Comparison of ENCODE assay signal across 1 cellular context in genomic region chr21:41894922-41895557, GRCh38.
A peak's percentile ranks its signal among the peaks of the same experiment; 100 is the strongest.
TF ChIP-seq lines count a peak whose summit lies in the region.

No MANE protein-coding gene starts in this region.

TF ChIP-seq in K562, 482 proteins besides CTCF, POLR2A, EP300 and RAD21 (continued from another document and continues in another):
- TF ChIP-seq, protein P1, sequence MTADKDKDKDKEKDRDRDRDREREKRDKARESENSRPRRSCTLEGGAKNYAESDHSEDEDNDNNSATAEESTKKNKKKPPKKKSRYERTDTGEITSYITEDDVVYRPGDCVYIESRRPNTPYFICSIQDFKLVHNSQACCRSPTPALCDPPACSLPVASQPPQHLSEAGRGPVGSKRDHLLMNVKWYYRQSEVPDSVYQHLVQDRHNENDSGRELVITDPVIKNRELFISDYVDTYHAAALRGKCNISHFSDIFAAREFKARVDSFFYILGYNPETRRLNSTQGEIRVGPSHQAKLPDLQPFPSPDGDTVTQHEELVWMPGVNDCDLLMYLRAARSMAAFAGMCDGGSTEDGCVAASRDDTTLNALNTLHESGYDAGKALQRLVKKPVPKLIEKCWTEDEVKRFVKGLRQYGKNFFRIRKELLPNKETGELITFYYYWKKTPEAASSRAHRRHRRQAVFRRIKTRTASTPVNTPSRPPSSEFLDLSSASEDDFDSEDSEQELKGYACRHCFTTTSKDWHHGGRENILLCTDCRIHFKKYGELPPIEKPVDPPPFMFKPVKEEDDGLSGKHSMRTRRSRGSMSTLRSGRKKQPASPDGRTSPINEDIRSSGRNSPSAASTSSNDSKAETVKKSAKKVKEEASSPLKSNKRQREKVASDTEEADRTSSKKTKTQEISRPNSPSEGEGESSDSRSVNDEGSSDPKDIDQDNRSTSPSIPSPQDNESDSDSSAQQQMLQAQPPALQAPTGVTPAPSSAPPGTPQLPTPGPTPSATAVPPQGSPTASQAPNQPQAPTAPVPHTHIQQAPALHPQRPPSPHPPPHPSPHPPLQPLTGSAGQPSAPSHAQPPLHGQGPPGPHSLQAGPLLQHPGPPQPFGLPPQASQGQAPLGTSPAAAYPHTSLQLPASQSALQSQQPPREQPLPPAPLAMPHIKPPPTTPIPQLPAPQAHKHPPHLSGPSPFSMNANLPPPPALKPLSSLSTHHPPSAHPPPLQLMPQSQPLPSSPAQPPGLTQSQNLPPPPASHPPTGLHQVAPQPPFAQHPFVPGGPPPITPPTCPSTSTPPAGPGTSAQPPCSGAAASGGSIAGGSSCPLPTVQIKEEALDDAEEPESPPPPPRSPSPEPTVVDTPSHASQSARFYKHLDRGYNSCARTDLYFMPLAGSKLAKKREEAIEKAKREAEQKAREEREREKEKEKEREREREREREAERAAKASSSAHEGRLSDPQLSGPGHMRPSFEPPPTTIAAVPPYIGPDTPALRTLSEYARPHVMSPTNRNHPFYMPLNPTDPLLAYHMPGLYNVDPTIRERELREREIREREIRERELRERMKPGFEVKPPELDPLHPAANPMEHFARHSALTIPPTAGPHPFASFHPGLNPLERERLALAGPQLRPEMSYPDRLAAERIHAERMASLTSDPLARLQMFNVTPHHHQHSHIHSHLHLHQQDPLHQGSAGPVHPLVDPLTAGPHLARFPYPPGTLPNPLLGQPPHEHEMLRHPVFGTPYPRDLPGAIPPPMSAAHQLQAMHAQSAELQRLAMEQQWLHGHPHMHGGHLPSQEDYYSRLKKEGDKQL (CRISPR knock-in tag; IDR thresholded peaks at IDR 0.05; ENCODE audit: borderline replicate concordance), result no peak
- TF ChIP-seq, protein P2, sequence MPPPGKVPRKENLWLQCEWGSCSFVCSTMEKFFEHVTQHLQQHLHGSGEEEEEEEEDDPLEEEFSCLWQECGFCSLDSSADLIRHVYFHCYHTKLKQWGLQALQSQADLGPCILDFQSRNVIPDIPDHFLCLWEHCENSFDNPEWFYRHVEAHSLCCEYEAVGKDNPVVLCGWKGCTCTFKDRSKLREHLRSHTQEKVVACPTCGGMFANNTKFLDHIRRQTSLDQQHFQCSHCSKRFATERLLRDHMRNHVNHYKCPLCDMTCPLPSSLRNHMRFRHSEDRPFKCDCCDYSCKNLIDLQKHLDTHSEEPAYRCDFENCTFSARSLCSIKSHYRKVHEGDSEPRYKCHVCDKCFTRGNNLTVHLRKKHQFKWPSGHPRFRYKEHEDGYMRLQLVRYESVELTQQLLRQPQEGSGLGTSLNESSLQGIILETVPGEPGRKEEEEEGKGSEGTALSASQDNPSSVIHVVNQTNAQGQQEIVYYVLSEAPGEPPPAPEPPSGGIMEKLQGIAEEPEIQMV (tag; conservative IDR thresholded peaks at IDR 0.05; ENCODE audit: low read depth), result no peak
- TF ChIP-seq ZKSCAN8 (CRISPR knock-in tag; IDR thresholded peaks at IDR 0.05), result no peak
- TF ChIP-seq EZH2 (IDR thresholded peaks at IDR 0.05; ENCODE audit: borderline replicate concordance, low read depth, low read length), result no peak
- no peak for TF ChIP-seq FOS (IDR thresholded peaks at IDR 0.05; ENCODE audit: extremely low read depth, insufficient read length)
- no peak for TF ChIP-seq FOXP1 (CRISPR knock-in tag; IDR thresholded peaks at IDR 0.05)
- no peak for TF ChIP-seq HMG20B (CRISPR knock-in tag; IDR thresholded peaks at IDR 0.05)
- TF ChIP-seq, protein P3, sequence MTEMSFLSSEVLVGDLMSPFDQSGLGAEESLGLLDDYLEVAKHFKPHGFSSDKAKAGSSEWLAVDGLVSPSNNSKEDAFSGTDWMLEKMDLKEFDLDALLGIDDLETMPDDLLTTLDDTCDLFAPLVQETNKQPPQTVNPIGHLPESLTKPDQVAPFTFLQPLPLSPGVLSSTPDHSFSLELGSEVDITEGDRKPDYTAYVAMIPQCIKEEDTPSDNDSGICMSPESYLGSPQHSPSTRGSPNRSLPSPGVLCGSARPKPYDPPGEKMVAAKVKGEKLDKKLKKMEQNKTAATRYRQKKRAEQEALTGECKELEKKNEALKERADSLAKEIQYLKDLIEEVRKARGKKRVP (CRISPR knock-in tag; IDR thresholded peaks at IDR 0.05), result peak; percentile 70
- no peak for TF ChIP-seq ZNF174 (CRISPR knock-in tag; IDR thresholded peaks at IDR 0.05)
- TF ChIP-seq TBL1XR1 (IDR thresholded peaks at IDR 0.05; ENCODE audit: low read length in 2 of 2), result peak; percentile 80 to 88; a peak in 3 of 4 replicates
- peak; percentile 80; the same call in 1 of the 2 replicates for TF ChIP-seq ZNF766 (CRISPR knock-in tag; conservative IDR thresholded peaks at IDR 0.05)
- TF ChIP-seq ZNF324 (CRISPR knock-in tag; IDR thresholded peaks at IDR 0.05), result no peak
- no peak for TF ChIP-seq CSDE1 (IDR thresholded peaks at IDR 0.05)
- TF ChIP-seq MTA3 (IDR thresholded peaks at IDR 0.05; ENCODE audit: borderline replicate concordance), result peak; percentile 31; the same call in 1 of the 2 replicates
- peak; percentile 90 for TF ChIP-seq SPI1 (IDR thresholded peaks at IDR 0.05; ENCODE audit: borderline replicate concordance, low read depth, low read length)
- peak; percentile 89 for TF ChIP-seq MEIS2 (IDR thresholded peaks at IDR 0.05; ENCODE audit: partially characterized antibody)
- TF ChIP-seq TEAD4 (IDR thresholded peaks at IDR 0.05; ENCODE audit: low read length), result peak; percentile 94
- no peak for TF ChIP-seq TEAD4 (CRISPR knock-in tag; IDR thresholded peaks at IDR 0.05; ENCODE audit: borderline replicate concordance)
- no peak for TF ChIP-seq ESRRB (CRISPR knock-in tag; IDR thresholded peaks at IDR 0.05; ENCODE audit: borderline replicate concordance)
- peak in 1 of 2 experiments; percentile 66; a peak in 2 of 4 replicates for TF ChIP-seq ZNF639 (CRISPR knock-in tag; conservative IDR thresholded peaks at IDR 0.05 in 1 of 2, IDR thresholded peaks at IDR 0.05 in 1 of 2)
- no peak for TF ChIP-seq ZFP30 (CRISPR knock-in tag; IDR thresholded peaks at IDR 0.05; ENCODE audit: borderline replicate concordance)
- TF ChIP-seq, protein P4, sequence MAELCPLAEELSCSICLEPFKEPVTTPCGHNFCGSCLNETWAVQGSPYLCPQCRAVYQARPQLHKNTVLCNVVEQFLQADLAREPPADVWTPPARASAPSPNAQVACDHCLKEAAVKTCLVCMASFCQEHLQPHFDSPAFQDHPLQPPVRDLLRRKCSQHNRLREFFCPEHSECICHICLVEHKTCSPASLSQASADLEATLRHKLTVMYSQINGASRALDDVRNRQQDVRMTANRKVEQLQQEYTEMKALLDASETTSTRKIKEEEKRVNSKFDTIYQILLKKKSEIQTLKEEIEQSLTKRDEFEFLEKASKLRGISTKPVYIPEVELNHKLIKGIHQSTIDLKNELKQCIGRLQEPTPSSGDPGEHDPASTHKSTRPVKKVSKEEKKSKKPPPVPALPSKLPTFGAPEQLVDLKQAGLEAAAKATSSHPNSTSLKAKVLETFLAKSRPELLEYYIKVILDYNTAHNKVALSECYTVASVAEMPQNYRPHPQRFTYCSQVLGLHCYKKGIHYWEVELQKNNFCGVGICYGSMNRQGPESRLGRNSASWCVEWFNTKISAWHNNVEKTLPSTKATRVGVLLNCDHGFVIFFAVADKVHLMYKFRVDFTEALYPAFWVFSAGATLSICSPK (IDR thresholded peaks at IDR 0.05; ENCODE audit: borderline replicate concordance), result no peak
- no peak for TF ChIP-seq ZNF586 (CRISPR knock-in tag; conservative IDR thresholded peaks at IDR 0.05)
- 0 out of 2 replicates have a peak, but pooled peaks have one; percentile 20 for TF ChIP-seq ZBTB17 (CRISPR knock-in tag; IDR thresholded peaks at IDR 0.05)
- TF ChIP-seq KDM1A (IDR thresholded peaks at IDR 0.05), result peak; percentile 92 to 93
- no peak for TF ChIP-seq NR2C2 (CRISPR knock-in tag; IDR thresholded peaks at IDR 0.05)
- TF ChIP-seq NR2C2 (tag; IDR thresholded peaks at IDR 0.05), result peak; percentile 76; the same call in 1 of the 2 replicates
- TF ChIP-seq PKNOX1 (IDR thresholded peaks at IDR 0.05), result peak; percentile 96
- TF ChIP-seq NBN (IDR thresholded peaks at IDR 0.05; ENCODE audit: low read depth), result peak; percentile 45; the same call in 1 of the 2 replicates
- no peak for TF ChIP-seq FOXJ2 (tag; IDR thresholded peaks at IDR 0.05)
- peak; percentile 54 to 89; a peak in 3 of 4 replicates for TF ChIP-seq RCOR1 (IDR thresholded peaks at IDR 0.05; ENCODE audit: borderline replicate concordance in 1 of 2, low read depth in 2 of 2, low read length in 2 of 2)
- 0 out of 2 replicates have a peak, but pooled peaks have one; percentile 27 for TF ChIP-seq ZBTB7A (IDR thresholded peaks at IDR 0.05; ENCODE audit: borderline replicate concordance, control insufficient read depth, low read depth, low read length)
- no peak for TF ChIP-seq HNRNPK (IDR thresholded peaks at IDR 0.05; ENCODE audit: low read depth, low read length, poor library complexity, severe bottlenecking)
- TF ChIP-seq KDM2B (CRISPR knock-in tag; IDR thresholded peaks at IDR 0.05), result no peak
- TF ChIP-seq LCOR (CRISPR knock-in tag; IDR thresholded peaks at IDR 0.05), result peak; percentile 76; the same call in 1 of the 2 replicates
- TF ChIP-seq ZFP1 (CRISPR knock-in tag; IDR thresholded peaks at IDR 0.05), result no peak
- TF ChIP-seq ZEB2 (IDR thresholded peaks at IDR 0.05), result peak; percentile 22; the same call in 1 of the 2 replicates
- TF ChIP-seq MEF2D (tag; conservative IDR thresholded peaks at IDR 0.05; ENCODE audit: low read depth), result peak; percentile 58; the same call in 1 of the 2 replicates
- TF ChIP-seq, protein P5, sequence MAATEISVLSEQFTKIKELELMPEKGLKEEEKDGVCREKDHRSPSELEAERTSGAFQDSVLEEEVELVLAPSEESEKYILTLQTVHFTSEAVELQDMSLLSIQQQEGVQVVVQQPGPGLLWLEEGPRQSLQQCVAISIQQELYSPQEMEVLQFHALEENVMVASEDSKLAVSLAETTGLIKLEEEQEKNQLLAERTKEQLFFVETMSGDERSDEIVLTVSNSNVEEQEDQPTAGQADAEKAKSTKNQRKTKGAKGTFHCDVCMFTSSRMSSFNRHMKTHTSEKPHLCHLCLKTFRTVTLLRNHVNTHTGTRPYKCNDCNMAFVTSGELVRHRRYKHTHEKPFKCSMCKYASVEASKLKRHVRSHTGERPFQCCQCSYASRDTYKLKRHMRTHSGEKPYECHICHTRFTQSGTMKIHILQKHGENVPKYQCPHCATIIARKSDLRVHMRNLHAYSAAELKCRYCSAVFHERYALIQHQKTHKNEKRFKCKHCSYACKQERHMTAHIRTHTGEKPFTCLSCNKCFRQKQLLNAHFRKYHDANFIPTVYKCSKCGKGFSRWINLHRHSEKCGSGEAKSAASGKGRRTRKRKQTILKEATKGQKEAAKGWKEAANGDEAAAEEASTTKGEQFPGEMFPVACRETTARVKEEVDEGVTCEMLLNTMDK (IDR thresholded peaks at IDR 0.05; ENCODE audit: borderline replicate concordance, insufficient read depth, low read depth, low read length, poor library complexity, severe bottlenecking), result no peak
- TF ChIP-seq NR3C1 (CRISPR knock-in tag; IDR thresholded peaks at IDR 0.05), result no peak
- TF ChIP-seq PURB (CRISPR knock-in tag; IDR thresholded peaks at IDR 0.05; ENCODE audit: low read depth), result no peak
- TF ChIP-seq HBP1 (CRISPR knock-in tag; IDR thresholded peaks at IDR 0.05), result no peak
- no peak for TF ChIP-seq DNMT1 (IDR thresholded peaks at IDR 0.05)
- TF ChIP-seq, protein P6, sequence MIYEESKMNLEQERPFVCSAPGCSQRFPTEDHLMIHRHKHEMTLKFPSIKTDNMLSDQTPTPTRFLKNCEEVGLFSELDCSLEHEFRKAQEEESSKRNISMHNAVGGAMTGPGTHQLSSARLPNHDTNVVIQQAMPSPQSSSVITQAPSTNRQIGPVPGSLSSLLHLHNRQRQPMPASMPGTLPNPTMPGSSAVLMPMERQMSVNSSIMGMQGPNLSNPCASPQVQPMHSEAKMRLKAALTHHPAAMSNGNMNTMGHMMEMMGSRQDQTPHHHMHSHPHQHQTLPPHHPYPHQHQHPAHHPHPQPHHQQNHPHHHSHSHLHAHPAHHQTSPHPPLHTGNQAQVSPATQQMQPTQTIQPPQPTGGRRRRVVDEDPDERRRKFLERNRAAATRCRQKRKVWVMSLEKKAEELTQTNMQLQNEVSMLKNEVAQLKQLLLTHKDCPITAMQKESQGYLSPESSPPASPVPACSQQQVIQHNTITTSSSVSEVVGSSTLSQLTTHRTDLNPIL (CRISPR knock-in tag; IDR thresholded peaks at IDR 0.05), result no peak
- no peak for TF ChIP-seq ZNF134 (CRISPR knock-in tag; conservative IDR thresholded peaks at IDR 0.05)
- TF ChIP-seq, protein P7, sequence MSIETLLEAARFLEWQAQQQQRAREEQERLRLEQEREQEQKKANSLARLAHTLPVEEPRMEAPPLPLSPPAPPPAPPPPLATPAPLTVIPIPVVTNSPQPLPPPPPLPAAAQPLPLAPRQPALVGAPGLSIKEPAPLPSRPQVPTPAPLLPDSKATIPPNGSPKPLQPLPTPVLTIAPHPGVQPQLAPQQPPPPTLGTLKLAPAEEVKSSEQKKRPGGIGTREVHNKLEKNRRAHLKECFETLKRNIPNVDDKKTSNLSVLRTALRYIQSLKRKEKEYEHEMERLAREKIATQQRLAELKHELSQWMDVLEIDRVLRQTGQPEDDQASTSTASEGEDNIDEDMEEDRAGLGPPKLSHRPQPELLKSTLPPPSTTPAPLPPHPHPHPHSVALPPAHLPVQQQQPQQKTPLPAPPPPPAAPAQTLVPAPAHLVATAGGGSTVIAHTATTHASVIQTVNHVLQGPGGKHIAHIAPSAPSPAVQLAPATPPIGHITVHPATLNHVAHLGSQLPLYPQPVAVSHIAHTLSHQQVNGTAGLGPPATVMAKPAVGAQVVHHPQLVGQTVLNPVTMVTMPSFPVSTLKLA (conservative IDR thresholded peaks at IDR 0.05), result no peak
- TF ChIP-seq TAL1 (IDR thresholded peaks at IDR 0.05), result peak; percentile 74
- peak; percentile 62; the same call in 1 of the 2 replicates for TF ChIP-seq NFIC (IDR thresholded peaks at IDR 0.05)
